In the genomic region with DNA sequence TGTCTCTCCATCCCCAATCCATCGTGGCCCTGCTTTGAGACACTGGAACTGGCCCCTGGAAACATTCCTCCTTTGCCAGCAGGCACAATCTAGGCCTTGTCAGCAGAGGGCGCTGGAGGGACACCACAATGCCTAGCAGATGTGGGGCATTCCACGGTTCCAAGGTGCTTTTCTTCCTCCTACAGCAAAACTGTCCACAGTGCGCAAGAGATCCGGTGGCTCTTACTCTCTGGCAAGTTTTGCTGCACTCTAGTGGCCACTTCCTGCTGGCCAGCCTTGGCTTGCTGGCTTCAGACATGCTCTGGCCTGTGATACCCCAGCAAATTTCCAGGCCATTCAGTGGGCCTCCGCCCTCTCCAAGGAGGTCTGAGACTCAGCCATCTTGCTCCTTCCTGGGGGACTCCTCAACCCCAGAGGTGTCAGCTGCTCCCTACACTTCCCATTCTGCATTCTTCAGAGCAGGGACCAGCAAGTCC, we compare ENCODE assay signal across 8 cellular contexts. TPM values are rescaled to one million over a fixed set of nuclear protein-coding genes. Genes with fewer than 3 reads are reported as not detected.
A peak's percentile ranks its signal among the peaks of the same experiment; 100 is the strongest.
DNase-seq lines count a peak whose midpoint lies in the region; ATAC-seq and TF ChIP-seq lines count a peak whose summit lies in the region.

No MANE protein-coding gene starts in this region.

- no peaks in the 10 kb centered on the region for H3K36me3 Mint-ChIP-seq in activated naive CD8-positive, alpha-beta T cell treated with anti-CD3 and anti-CD28 coated beads for 36 hours

- H3K27ac ChIP-seq in A673 (ENCODE audit: low read depth, low read length, poor library complexity, severe bottlenecking) = no peak overlapping the region

- POLR2A ChIA-PET in A673 (lab: Charles Lee; ENCODE audit: low non-redundant PET) = no interaction called here

- no peaks in the 10 kb centered on the region for H3K4me1 ChIP-seq in A673 (ENCODE audit: insufficient read depth, low read length, poor library complexity, severe bottlenecking)

- H3K9me3 ChIP-seq in A673 (ENCODE audit: low read depth, low read length, poor library complexity, severe bottlenecking) = no peaks in the 10 kb centered on the region

- H3K9me3 Mint-ChIP-seq in activated naive CD8-positive, alpha-beta T cell treated with anti-CD3 and anti-CD28 coated beads for 36 hours = peaks cover under 1% of the 10 kb centered on the region

- no peak overlapping the region for H3K27ac Mint-ChIP-seq in activated naive CD8-positive, alpha-beta T cell treated with anti-CD3 and anti-CD28 coated beads for 36 hours

- BruUV-seq in A673 (replicated peaks; lab: Mats Ljungman, UMichigan) = no TSS peak

- H3K4me1 Mint-ChIP-seq in activated naive CD8-positive, alpha-beta T cell treated with anti-CD3 and anti-CD28 coated beads for 36 hours = peaks cover 2% of the 10 kb centered on the region

- ATAC-seq in Right ventricle myocardium inferior = peak; percentile 80

- CTCF ChIA-PET in A673 (lab: Charles Lee) = interaction anchor here (0.6 to 3.1 kb wide), 3 partner anchors 17 to 140 kb away, joined by 3 to 12 read pairs (median 8); no protein-coding TSS in a partner anchor

- DNase-seq in A673 (ENCODE audit: low spot score) (peak; percentile 95), GM19240 (ENCODE audit: insufficient read length, low spot score) (peak; percentile 95), NCI-H1417 treated with DMSO at 0.1 percent for 48 hours (lab: John Stamatoyannopoulos, UW) (peak; percentile 72), SKM-1 treated with dmso at 0.1 percent for 144 hours (lab: John Stamatoyannopoulos, UW; ENCODE audit: unreplicated experiment) (peak; percentile 90), Right ventricle myocardium inferior (ENCODE audit: missing footprints) (peak; percentile 89), posterior cingulate gyrus (peak; percentile 70 to 96 (median 86)), ureter (ENCODE audit: low spot score) (peak; percentile 94)
- DNase-seq in activated naive CD8-positive, alpha-beta T cell treated with anti-CD3 and anti-CD28 coated beads for 36 hours = peak; percentile 75

- intact Hi-C loops in A673 (cut with micrococcal nuclease; ENCODE audit: unreplicated experiment) = loop anchor here (1.0 to 5.0 kb wide), 3 partner anchors 140 to 283 kb away; a partner anchor contains a TSS
- intact Hi-C loops in Right ventricle myocardium inferior (cut with DNase I) = loop anchor here (1.0 kb wide), 1 partner anchor 140 kb away; no protein-coding TSS in a partner anchor
- intact Hi-C loops in posterior cingulate gyrus (cut with DNase I) = loop anchor here (1.0 to 5.0 kb wide), 2 partner anchors 140 to 188 kb away; no protein-coding TSS in a partner anchor

- no peaks in the 10 kb centered on the region for H3K27me3 Mint-ChIP-seq in activated naive CD8-positive, alpha-beta T cell treated with anti-CD3 and anti-CD28 coated beads for 36 hours

- no peaks in the 10 kb centered on the region for H3K36me3 ChIP-seq in A673 (ENCODE audit: insufficient read depth, low read length, poor library complexity, severe bottlenecking)

- no peaks in the 10 kb centered on the region for H3K27me3 ChIP-seq in A673 (replicated peaks; ENCODE audit: insufficient read depth, low read depth, low read length, poor library complexity)

- peak; percentile 99 for TF ChIP-seq CTCF in A673 (conservative IDR thresholded peaks at IDR 0.05; ENCODE audit: low read depth, low read length)

- no peak overlapping the region for H3K4me3 ChIP-seq in A673 (ENCODE audit: low read depth, low read length, poor library complexity, severe bottlenecking)

- H3K4me3 Mint-ChIP-seq in activated naive CD8-positive, alpha-beta T cell treated with anti-CD3 and anti-CD28 coated beads for 36 hours = no peak overlapping the region

RNA-seq across cellular contexts. Expression of a gene that starts 17.1 kb away (rescaled TPM):
- total RNA-seq in A673 (2021) = 35.0 and 40.5 TPM in 2 replicates
- total RNA-seq in activated naive CD8-positive, alpha-beta T cell treated with anti-CD3 and anti-CD28 coated beads for 36 hours = 10 to 100 TPM; 12.2 to 15.5 TPM
- total RNA-seq in Right ventricle myocardium inferior = 14.0 TPM
- 20.1 TPM for total RNA-seq in ureter

RNA-seq across cellular contexts. Expression of a gene that starts 34.2 kb away (rescaled TPM):
- 21.1 and 34.4 TPM in 2 replicates for total RNA-seq in A673 (2021)
- total RNA-seq in activated naive CD8-positive, alpha-beta T cell treated with anti-CD3 and anti-CD28 coated beads for 36 hours = 1 to 10 TPM; 1.4 to 1.7 TPM
- 0.95 TPM for total RNA-seq in Right ventricle myocardium inferior
- 33.7 TPM for total RNA-seq in ureter

RNA-seq across cellular contexts. Expression of a gene that starts 56.3 kb away (rescaled TPM):
- total RNA-seq in A673 (2021) = 238 and 245 TPM in 2 replicates
- total RNA-seq in activated naive CD8-positive, alpha-beta T cell treated with anti-CD3 and anti-CD28 coated beads for 36 hours = 100 to 1,000 TPM; 134 to 140 TPM
- total RNA-seq in Right ventricle myocardium inferior = 72.1 TPM
- 176 TPM for total RNA-seq in ureter
